In the genomic region with DNA sequence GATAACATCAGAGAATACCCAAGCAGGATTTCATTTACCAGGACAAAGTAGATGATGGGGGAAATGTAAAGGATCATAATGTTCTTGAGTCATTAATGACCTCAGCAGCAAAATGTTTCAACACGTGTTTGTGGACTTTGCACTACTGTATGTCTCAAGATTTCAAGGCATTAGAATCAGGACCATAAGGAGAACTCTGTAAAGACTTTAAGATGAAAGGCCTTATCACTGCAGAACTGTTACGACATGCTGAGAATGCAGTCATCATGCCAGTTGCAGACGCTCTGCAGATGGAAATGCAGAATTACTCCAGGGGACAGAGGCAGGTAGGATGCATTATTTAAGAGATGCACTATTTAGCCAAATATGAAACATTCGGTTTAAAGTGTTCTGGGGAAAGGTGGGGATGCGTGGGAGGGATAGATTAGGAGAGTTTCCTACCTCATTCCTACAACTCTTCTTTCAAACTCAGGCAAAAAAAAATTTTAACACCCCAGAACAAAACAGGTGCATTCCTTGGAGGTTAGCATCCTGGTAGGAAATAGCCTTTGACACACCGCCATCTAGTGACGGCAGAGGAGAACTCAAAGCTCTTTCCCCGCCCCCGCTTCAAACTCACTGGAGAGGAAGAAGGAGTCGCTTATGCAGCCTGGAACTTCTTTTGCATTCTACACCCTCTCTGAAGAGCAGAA, we compare ENCODE assay signal across 9 cellular contexts. TPM values are rescaled to one million over a fixed set of nuclear protein-coding genes. Genes with fewer than 3 reads are reported as not detected.
DNase-seq lines count a peak whose midpoint lies in the region; ATAC-seq and TF ChIP-seq lines count a peak whose summit lies in the region.
"Had no signal": no experiment of that assay in that cellular context is flagged by ENCODE, and none has a peak within 500 bp of the region (broad histone marks: within the 10 kb centered on the region; RNA-seq: fewer than 3 reads in every experiment).

No MANE protein-coding gene starts in this region.

- peaks cover 10% of the 10 kb centered on the region; the same call in 1 of the 2 replicates for H3K27me3 Mint-ChIP-seq in HFFc6 (ENCODE audit: insufficient read depth)

- H3K4me3 Mint-ChIP-seq in HFFc6 = no peak overlapping the region
- H3K4me3 Mint-ChIP-seq: dendritic cell treated with granulocyte-macrophage colony-stimulating factor and Interleukin-4, amounts not matched to agents 40 ng/mL and 50 ng/mL, for 4 days had no signal

- H3K27ac ChIP-seq in lower lobe of right lung = no peak overlapping the region

- peak; percentile 87 to 90 for ATAC-seq in lower lobe of right lung

- H3K36me3 Mint-ChIP-seq in HFFc6 (ENCODE audit: low read depth) = no peaks in the 10 kb centered on the region

- H3K27me3 ChIP-seq in lower lobe of right lung (ENCODE audit: low read depth) = no peaks in the 10 kb centered on the region

- H3K9me3 Mint-ChIP-seq in HFFc6 = no peaks in the 10 kb centered on the region
- H3K9me3 Mint-ChIP-seq: dendritic cell treated with granulocyte-macrophage colony-stimulating factor and Interleukin-4, amounts not matched to agents 40 ng/mL and 50 ng/mL, for 4 days had no signal

- no peaks in the 10 kb centered on the region for H3K9me3 ChIP-seq in lower lobe of right lung

- no peak overlapping the region for H3K4me3 ChIP-seq in lower lobe of right lung

- intact Hi-C loops in lower lobe of right lung (cut with DNase I) = no loop called here

- TF ChIP-seq CTCF in HFFc6 (IDR thresholded peaks at IDR 0.05) (peak; percentile 91), lower lobe of right lung (IDR thresholded peaks at IDR 0.05) (peak; percentile 84)

- DNase-seq in D341Med (ENCODE audit: low spot score) = peak; percentile 75
- DNase-seq in HFFc6 = peak; percentile 61
- peak; percentile 22 for DNase-seq in NCI-H510A (lab: John Stamatoyannopoulos, UW)
- peak; percentile 57 for DNase-seq in activated CD4-positive, alpha-beta T cell treated with anti-CD3 and anti-CD28 coated beads, Interleukin-2, amount 50 U/mL, for 1 hour
- peak; percentile 85 for DNase-seq in dermis blood vessel endothelial cell
- DNase-seq in lower lobe of right lung = peak; percentile 59
- DNase-seq in stimulated activated CD8-positive, alpha-beta memory T cell treated with anti-CD3 and anti-CD28 coated beads, Interleukin-12 subunit alpha, Interleukin-12 subunit beta, amount 100 ng/mL, for 24 hours (ENCODE audit: extremely low read depth) = peak; percentile 8
- DNase-seq in cortex of kidney (lab: John Stamatoyannopoulos, UW) = no peak

- no peaks in the 10 kb centered on the region for H3K4me1 ChIP-seq in lower lobe of right lung

- H3K4me1 Mint-ChIP-seq in HFFc6 (ENCODE audit: low read depth) = peaks cover 9% of the 10 kb centered on the region

- H3K36me3 ChIP-seq in lower lobe of right lung = no peaks in the 10 kb centered on the region

- no peak overlapping the region for H3K27ac Mint-ChIP-seq in HFFc6
- H3K27ac Mint-ChIP-seq: dendritic cell treated with granulocyte-macrophage colony-stimulating factor and Interleukin-4, amounts not matched to agents 40 ng/mL and 50 ng/mL, for 4 days had no signal

RNA-seq across cellular contexts. Expression of a gene that starts 43.3 kb away (rescaled TPM):
- not detected for total RNA-seq in HFFc6 (2021; fragmentation: NEBNext Ultra II Directional; extraction: Animal tissue kit (Norgen Biotek cat#: 25700))
- total RNA-seq in dermis blood vessel endothelial cell (not detected in 2 replicates), lower lobe of right lung (not detected)
